Comparison of ENCODE assay signal across 1 cellular context in genomic region chrX:155070663-155070974, GRCh38.
TF ChIP-seq lines count a peak whose summit lies in the region.

No MANE protein-coding gene starts in this region.

TF ChIP-seq in HEK293, 187 proteins besides CTCF, POLR2A, EP300 and RAD21 (continued from another document and continues in another):
- TF ChIP-seq PRDM4 (tag by site-specific recombination; IDR thresholded peaks at IDR 0.05) (no peak), YY2 (tag by site-specific recombination; IDR thresholded peaks at IDR 0.05) (no peak), ZNF335 (tag by site-specific recombination; conservative IDR thresholded peaks at IDR 0.05) (peak; percentile 64; the same call in 1 of the 2 replicates), ZNF777 (tag by site-specific recombination; IDR thresholded peaks at IDR 0.05; ENCODE audit: borderline replicate concordance) (no peak), ZNF747 (tag by site-specific recombination; IDR thresholded peaks at IDR 0.05) (no peak), ZNF76 (tag by site-specific recombination; IDR thresholded peaks at IDR 0.05; ENCODE audit: borderline replicate concordance, low read depth) (no peak), ZNF488 (tag by site-specific recombination; IDR thresholded peaks at IDR 0.05) (no peak), ZNF501 (tag by site-specific recombination; IDR thresholded peaks at IDR 0.05) (peak; percentile 45; the same call in 1 of the 2 replicates), ZNF785 (tag by site-specific recombination; IDR thresholded peaks at IDR 0.05) (no peak), HOXC10 (CRISPR knock-in tag; IDR thresholded peaks at IDR 0.05) (no peak), ZNF658 (tag by site-specific recombination; IDR thresholded peaks at IDR 0.05) (no peak), SP2 (tag by site-specific recombination; IDR thresholded peaks at IDR 0.05) (peak; percentile 20), ATF2 (tag by site-specific recombination; IDR thresholded peaks at IDR 0.05; ENCODE audit: low read depth) (no peak), ZFP69B (tag by site-specific recombination; IDR thresholded peaks at IDR 0.05) (peak; percentile 29; the same call in 1 of the 2 replicates), ZNF354C (tag by site-specific recombination; IDR thresholded peaks at IDR 0.05; ENCODE audit: borderline replicate concordance, low read depth) (no peak), ZBTB1 (tag by site-specific recombination; IDR thresholded peaks at IDR 0.05) (no peak), ZNF138 (tag by site-specific recombination; IDR thresholded peaks at IDR 0.05; ENCODE audit: borderline replicate concordance) (no peak), ZNF341 (tag by site-specific recombination; IDR thresholded peaks at IDR 0.05; ENCODE audit: low read depth) (no peak), ZFP37 (tag by site-specific recombination; IDR thresholded peaks at IDR 0.05) (no peak), PATZ1 (tag by site-specific recombination; IDR thresholded peaks at IDR 0.05) (no peak), ZNF23 (tag by site-specific recombination; IDR thresholded peaks at IDR 0.05; ENCODE audit: borderline replicate concordance) (no peak), ZNF223 (tag by site-specific recombination; IDR thresholded peaks at IDR 0.05) (no peak), ZBTB49 (tag by site-specific recombination; IDR thresholded peaks at IDR 0.05; ENCODE audit: low read depth) (no peak), ZNF664 (tag by site-specific recombination; IDR thresholded peaks at IDR 0.05) (no peak), ZNF580 (tag by site-specific recombination; IDR thresholded peaks at IDR 0.05) (peak; percentile 55; the same call in 1 of the 2 replicates), REPIN1 (tag by site-specific recombination; IDR thresholded peaks at IDR 0.05; ENCODE audit: low read depth) (no peak), TSHZ1 (tag by site-specific recombination; IDR thresholded peaks at IDR 0.05; ENCODE audit: borderline replicate concordance) (no peak), KLF8 (tag by site-specific recombination; IDR thresholded peaks at IDR 0.05) (peak; percentile 39; the same call in 1 of the 2 replicates), ZNF26 (tag by site-specific recombination; IDR thresholded peaks at IDR 0.05) (no peak), ZNF776 (tag by site-specific recombination; IDR thresholded peaks at IDR 0.05; ENCODE audit: borderline replicate concordance) (no peak), ZNF133 (tag by site-specific recombination; IDR thresholded peaks at IDR 0.05) (no peak), ZEB2 (tag by site-specific recombination; IDR thresholded peaks at IDR 0.05) (peak; percentile 12; the same call in 1 of the 2 replicates), HIC1 (tag by site-specific recombination; IDR thresholded peaks at IDR 0.05) (0 out of 2 replicates have a peak, but pooled peaks have one; percentile 11), ZBTB11 (tag by site-specific recombination; conservative IDR thresholded peaks at IDR 0.05; ENCODE audit: low read depth) (0 out of 2 replicates have a peak, but pooled peaks have one; percentile 77), HOXA7 (CRISPR knock-in tag; IDR thresholded peaks at IDR 0.05; ENCODE audit: borderline replicate concordance) (no peak), ZXDB (tag by site-specific recombination; IDR thresholded peaks at IDR 0.05) (peak; percentile 39; the same call in 1 of the 2 replicates), ZNF350 (tag by site-specific recombination; IDR thresholded peaks at IDR 0.05) (no peak), ZNF791 (tag by site-specific recombination; IDR thresholded peaks at IDR 0.05) (no peak), ZNF239 (tag by site-specific recombination; IDR thresholded peaks at IDR 0.05) (no peak), SP3 (tag by site-specific recombination; IDR thresholded peaks at IDR 0.05) (no peak)
